21 cellular contexts compared by ENCODE assay signal in genomic region chr3:25410703-25411102, GRCh38. TPM values are rescaled to one million over a fixed set of nuclear protein-coding genes. Genes with fewer than 3 reads are reported as not detected.
"Had no signal": no experiment of that assay in that cellular context is flagged by ENCODE, and none has a peak within 500 bp of the region (broad histone marks: within the 10 kb centered on the region; RNA-seq: fewer than 3 reads in every experiment).

No MANE protein-coding gene starts in this region.

- H3K9me3 ChIP-seq: heart left ventricle, left lung had no signal

- H3K4me1 Mint-ChIP-seq: central memory CD8-positive, alpha-beta T cell; natural killer cell had no signal

- DNase-seq: cortex of kidney; dorsolateral prefrontal cortex; effector CD8-positive, alpha-beta T cell; heart left ventricle; hypothalamus; kidney glomerular epithelial cell; left lung; natural killer cell; posterior cingulate gyrus; right cardiac atrium; stimulated activated CD4-positive, alpha-beta T cell treated with anti-CD3 and anti-CD28 coated beads, Interleukin-2, amount 100 ng/mL, for 48 hours; stimulated activated naive CD4-positive, alpha-beta T cell treated with Interleukin-2 at 50 U/mL for 16 hours had no signal

- H3K27me3 ChIP-seq: dorsolateral prefrontal cortex, heart left ventricle, left lung had no signal

- H3K27me3 Mint-ChIP-seq: central memory CD8-positive, alpha-beta T cell; type B pancreatic cell had no signal

- H3K36me3 ChIP-seq: heart left ventricle, left lung had no signal

- ATAC-seq: esophagus mucosa, heart left ventricle, left lung, natural killer cell, right cardiac atrium had no signal

- H3K9me3 Mint-ChIP-seq: natural killer cell had no signal

- H3K4me3 ChIP-seq: dorsolateral prefrontal cortex, heart left ventricle, left lung, lung, smooth muscle cell had no signal

- FAIRE-seq: endometrium, frontal cortex, islet of Langerhans, urothelium cell line had no signal

- H3K4me1 ChIP-seq: heart left ventricle, left lung had no signal

- H3K36me3 Mint-ChIP-seq: natural killer cell, type B pancreatic cell had no signal

- H3K4me3 Mint-ChIP-seq: central memory CD8-positive, alpha-beta T cell; natural killer cell; type B pancreatic cell had no signal

- H3K27ac ChIP-seq: dorsolateral prefrontal cortex, heart left ventricle, left lung had no signal

- H3K27ac Mint-ChIP-seq: natural killer cell, type B pancreatic cell had no signal

RNA-seq across cellular contexts. Expression of gene RARB, which starts 17.4 kb away (rescaled TPM):
- total RNA-seq: natural killer cell had no signal
